Comparison of ENCODE assay signal across 19 cellular contexts in genomic region chr2:212911011-212911410, GRCh38.
DNase-seq lines count a peak whose midpoint lies in the region; ATAC-seq, FAIRE-seq and TF ChIP-seq lines count a peak whose summit lies in the region.
"Had no signal": no experiment of that assay in that cellular context is flagged by ENCODE, and none has a peak within 500 bp of the region (broad histone marks: within the 10 kb centered on the region; RNA-seq: fewer than 3 reads in every experiment).

No MANE protein-coding gene starts in this region.

- H3K18ac ChIP-seq in neuronal stem cell (ENCODE audit: low read length): no peak overlapping the region

- H3K36me3 Mint-ChIP-seq in activated naive CD8-positive, alpha-beta T cell treated with anti-CD3 and anti-CD28 coated beads for 36 hours: no peaks in the 10 kb centered on the region
- H3K36me3 Mint-ChIP-seq: naive B cell had no signal

- no CpG with 5 or more reads among the region's 4 CpGs for WGBS in neuronal stem cell (ENCODE audit: extremely low coverage in 2 of 2, insufficient read length in 2 of 2, insufficient replicate concordance in 1 of 2), 2 donors
- WGBS in suprapubic skin: 82% methylated on average over 4 of the region's 4 CpGs

- H3K4me2 ChIP-seq in neuronal stem cell (ENCODE audit: insufficient read depth, low read length, poor library complexity, severe bottlenecking): no peak overlapping the region
- H3K4me2 ChIP-seq: BLaER1 treated with 17β-estradiol and CSF1 and Interleukin-3, amounts not matched to agents 10 nM and 100 nM had no signal

- H3K4me3 ChIP-seq in neuronal stem cell (ENCODE audit: low read length in 2 of 2): no peak overlapping the region
- H3K4me3 ChIP-seq in suprapubic skin: no peak overlapping the region
- H3K4me3 ChIP-seq: BLaER1 treated with 17β-estradiol and CSF1 and Interleukin-3, amounts not matched to agents 10 nM and 100 nM; cardiac muscle cell; Peyer's patch had no signal

- no peak for TF ChIP-seq EP300 in suprapubic skin (IDR thresholded peaks at IDR 0.05)

- no peak overlapping the region for H2BK15ac ChIP-seq in neuronal stem cell (ENCODE audit: low read length)

- ATAC-seq in HG02938 (IDR thresholded peaks at IDR 0.05; ENCODE audit: unreplicated experiment): peak; percentile 60
- no peak for ATAC-seq in GM19452 (IDR thresholded peaks at IDR 0.05; ENCODE audit: unreplicated experiment)
- ATAC-seq: left colon had no signal

- no peak overlapping the region for H2BK12ac ChIP-seq in neuronal stem cell (ENCODE audit: low read length)

- no peak overlapping the region for H4K91ac ChIP-seq in neuronal stem cell (ENCODE audit: low read depth, low read length, poor library complexity)

- H2BK5ac ChIP-seq in neuronal stem cell (ENCODE audit: low read length): no peak overlapping the region

- H3K79me1 ChIP-seq in neuronal stem cell (ENCODE audit: low read depth, low read length): no peaks in the 10 kb centered on the region

- no peak overlapping the region for H3K14ac ChIP-seq in neuronal stem cell (ENCODE audit: low read length)

- H2BK120ac ChIP-seq in neuronal stem cell (ENCODE audit: low read depth, low read length): no peak overlapping the region

- H3K4me1 ChIP-seq in neuronal stem cell (ENCODE audit: control insufficient read depth in 2 of 2, insufficient read depth in 1 of 2, low read depth in 1 of 2, low read length in 2 of 2) (peaks cover 2 to 5% of the 10 kb centered on the region in 2 donors), suprapubic skin (peaks cover 10% of the 10 kb centered on the region)
- H3K4me1 ChIP-seq: Peyer's patch had no signal

- H3K9ac ChIP-seq in neuronal stem cell (ENCODE audit: low read depth, low read length, poor library complexity): no peak overlapping the region
- H3K9ac ChIP-seq: BLaER1 treated with 17β-estradiol and CSF1 and Interleukin-3, amounts not matched to agents 10 nM and 100 nM had no signal

- no peaks in the 10 kb centered on the region for H3K27me3 Mint-ChIP-seq in activated naive CD8-positive, alpha-beta T cell treated with anti-CD3 and anti-CD28 coated beads for 36 hours
- H3K27me3 Mint-ChIP-seq: naive B cell had no signal

- DNase-seq in GM18507 (ENCODE audit: extremely low spot score, insufficient read length, low read depth): no peak
- no peak for DNase-seq in activated naive CD8-positive, alpha-beta T cell treated with anti-CD3 and anti-CD28 coated beads for 36 hours
- DNase-seq in neuronal stem cell (ENCODE audit: low spot score): no peak
- no peak for DNase-seq in suprapubic skin (ENCODE audit: low spot score in 2 of 2)
- no peak for DNase-seq in NCI-H1105 (lab: John Stamatoyannopoulos, UW)
- no peak for DNase-seq in NCI-H146 treated with DMSO at 0.1 percent for 48 hours (lab: John Stamatoyannopoulos, UW; ENCODE audit: unreplicated experiment)
- DNase-seq: activated effector memory CD4-positive, alpha-beta T cell treated with anti-CD3 and anti-CD28 coated beads, Interleukin-2, amount 50 U/mL, for 16 hours; endodermal cell; left colon; naive B cell; NCI-H1436; NCI-H524; Peyer's patch; retina had no signal

- peaks cover 3% of the 10 kb centered on the region for H3K9me3 Mint-ChIP-seq in activated naive CD8-positive, alpha-beta T cell treated with anti-CD3 and anti-CD28 coated beads for 36 hours
- H3K9me3 Mint-ChIP-seq: endodermal cell; T-helper 1 cell treated with Interleukin-12 subunit alpha and Interleukin-12 subunit beta and Interleukin-4 antibody, amounts not matched to agents 30 μg/mL and 1 μg/mL, for 36 hours had no signal

- H3K4me3 Mint-ChIP-seq in activated naive CD8-positive, alpha-beta T cell treated with anti-CD3 and anti-CD28 coated beads for 36 hours: no peak overlapping the region
- H3K4me3 Mint-ChIP-seq: endodermal cell; naive B cell; T-helper 1 cell treated with Interleukin-12 subunit alpha and Interleukin-12 subunit beta and Interleukin-4 antibody, amounts not matched to agents 30 μg/mL and 1 μg/mL, for 36 hours had no signal

- H4K8ac ChIP-seq in neuronal stem cell (ENCODE audit: low read depth, low read length): no peak overlapping the region

- peaks cover 21% of the 10 kb centered on the region for H3K4me1 Mint-ChIP-seq in activated naive CD8-positive, alpha-beta T cell treated with anti-CD3 and anti-CD28 coated beads for 36 hours

- H3K27ac Mint-ChIP-seq in activated naive CD8-positive, alpha-beta T cell treated with anti-CD3 and anti-CD28 coated beads for 36 hours: peak overlapping the region; percentile 63
- H3K27ac Mint-ChIP-seq: endodermal cell; naive B cell; T-helper 1 cell treated with Interleukin-12 subunit alpha and Interleukin-12 subunit beta and Interleukin-4 antibody, amounts not matched to agents 30 μg/mL and 1 μg/mL, for 36 hours had no signal

- H3K27ac ChIP-seq in neuronal stem cell (replicated peaks; ENCODE audit: low read length) (no peak overlapping the region), suprapubic skin (no peak overlapping the region)
- H3K27ac ChIP-seq: BLaER1 treated with 17β-estradiol and CSF1 and Interleukin-3, amounts not matched to agents 10 nM and 100 nM; cardiac muscle cell; Peyer's patch had no signal

- H3K23ac ChIP-seq in neuronal stem cell (ENCODE audit: low read depth, low read length, poor library complexity): no peak overlapping the region

- no peaks in the 10 kb centered on the region for H3K36me3 ChIP-seq in neuronal stem cell (replicated peaks in 1 of 2; ENCODE audit: control insufficient read depth in 2 of 2, insufficient read depth in 2 of 2, low read length in 2 of 2)
- H3K36me3 ChIP-seq in suprapubic skin: no peaks in the 10 kb centered on the region
- H3K36me3 ChIP-seq: BLaER1 treated with 17β-estradiol and CSF1 and Interleukin-3, amounts not matched to agents 10 nM and 100 nM; cardiac muscle cell; Peyer's patch had no signal

- no peaks in the 10 kb centered on the region for H3K9me3 ChIP-seq in neuronal stem cell (replicated peaks in 1 of 2; ENCODE audit: control insufficient read depth in 2 of 2, insufficient read depth in 1 of 2, low read depth in 1 of 2, low read length in 2 of 2)
- no peaks in the 10 kb centered on the region for H3K9me3 ChIP-seq in suprapubic skin
- H3K9me3 ChIP-seq: Peyer's patch had no signal

- no peak overlapping the region for H2AK5ac ChIP-seq in neuronal stem cell (ENCODE audit: low read depth, low read length)

- no peak overlapping the region for H3K4ac ChIP-seq in neuronal stem cell (ENCODE audit: low read length)

- TF ChIP-seq CTCF in suprapubic skin (IDR thresholded peaks at IDR 0.05): no peak

- peak overlapping the region; percentile 50 for H2AFZ ChIP-seq in neuronal stem cell (ENCODE audit: low read length)

- no peak for TF ChIP-seq POLR2A in suprapubic skin (IDR thresholded peaks at IDR 0.05)

- H3K27me3 ChIP-seq in neuronal stem cell (ENCODE audit: control insufficient read depth in 3 of 3, insufficient read depth in 3 of 3, low read depth in 1 of 3, low read length in 3 of 3) (no peaks in the 10 kb centered on the region), suprapubic skin (no peaks in the 10 kb centered on the region)
- H3K27me3 ChIP-seq: BLaER1 treated with 17β-estradiol and CSF1 and Interleukin-3, amounts not matched to agents 10 nM and 100 nM; cardiac muscle cell; Peyer's patch had no signal

- peak; percentile 67 for FAIRE-seq in GM18507 (lab: Jason Lieb, UNC)
